In genomic region chr12:94815450-94815849, GRCh38 we compare ENCODE assay signal across 23 cellular contexts.
"Had no signal": no experiment of that assay in that cellular context is flagged by ENCODE, and none has a peak within 500 bp of the region (broad histone marks: within the 10 kb centered on the region; RNA-seq: fewer than 3 reads in every experiment).

No MANE protein-coding gene starts in this region.

- H3K27ac ChIP-seq: body of pancreas, cardiac muscle cell, heart right ventricle, lower lobe of right lung, tibial nerve had no signal

- H3K4me3 Mint-ChIP-seq: activated CD4-positive, alpha-beta memory T cell treated with anti-CD3 and anti-CD28 coated beads for 36 hours; activated naive CD8-positive, alpha-beta T cell treated with anti-CD3 and anti-CD28 coated beads for 36 hours; endodermal cell; T-helper 1 cell treated with Interleukin-12 subunit alpha and Interleukin-12 subunit beta and Interleukin-4 antibody, amounts not matched to agents 30 μg/mL and 1 μg/mL, for 36 hours had no signal

- H3K27me3 ChIP-seq: body of pancreas, cardiac muscle cell, heart right ventricle, spleen, tibial nerve had no signal

- H3K27ac Mint-ChIP-seq: activated CD4-positive, alpha-beta memory T cell treated with anti-CD3 and anti-CD28 coated beads for 36 hours; activated naive CD8-positive, alpha-beta T cell treated with anti-CD3 and anti-CD28 coated beads for 36 hours; endodermal cell; naive thymus-derived CD8-positive, alpha-beta T cell; progenitor cell of endocrine pancreas; T-helper 1 cell treated with Interleukin-12 subunit alpha and Interleukin-12 subunit beta and Interleukin-4 antibody, amounts not matched to agents 30 μg/mL and 1 μg/mL, for 36 hours had no signal

- H3K4me1 ChIP-seq: body of pancreas, lower lobe of right lung, tibial nerve had no signal

- H3K27me3 Mint-ChIP-seq: progenitor cell of endocrine pancreas had no signal

- H3K4me3 ChIP-seq: body of pancreas, cardiac muscle cell, heart right ventricle, lower lobe of right lung, tibial nerve had no signal

- H3K36me3 ChIP-seq: cardiac muscle cell, heart right ventricle, lower lobe of right lung, tibial nerve had no signal

- DNase-seq: activated CD4-positive, alpha-beta memory T cell treated with anti-CD3 and anti-CD28 coated beads for 36 hours; activated CD4-positive, alpha-beta T cell treated with anti-CD3 and anti-CD28 coated beads for 4 hours; activated CD4-positive, CD25-positive, alpha-beta regulatory T cell; activated naive CD4-positive, alpha-beta T cell treated with Interleukin-2 at 50 U/mL for 16 hours; activated naive CD8-positive, alpha-beta T cell treated with anti-CD3 and anti-CD28 coated beads for 36 hours; activated T-cell treated with anti-CD3 and anti-CD28 coated beads, Interleukin-2, amount 50 U/mL, for 48 hours; body of pancreas; cortex of kidney; foreskin fibroblast; heart right ventricle; kidney; lower lobe of right lung; naive thymus-derived CD8-positive, alpha-beta T cell; retina; spleen; stimulated activated CD4-positive, alpha-beta T cell treated with anti-CD3 and anti-CD28 coated beads, Interleukin-4, amount 100 ng/mL, for 1 hour; stimulated activated naive CD8-positive, alpha-beta T cell treated with anti-CD3 and anti-CD28 coated beads, Interleukin-15, Interleukin-2, amounts not matched to agents 100 U/mL and 50 U/mL, for 24 hours; T1000 had no signal

- H3K4me1 Mint-ChIP-seq: activated naive CD8-positive, alpha-beta T cell treated with anti-CD3 and anti-CD28 coated beads for 36 hours; endodermal cell had no signal

- H3K36me3 Mint-ChIP-seq: activated CD4-positive, alpha-beta memory T cell treated with anti-CD3 and anti-CD28 coated beads for 36 hours had no signal

- FAIRE-seq: kidney had no signal

- ATAC-seq: body of pancreas; heart right ventricle; lower lobe of right lung; naive thymus-derived CD8-positive, alpha-beta T cell; stimulated activated naive CD8-positive, alpha-beta T cell treated with anti-CD3 and anti-CD28 coated beads, Interleukin-15, Interleukin-2, amounts not matched to agents 100 U/mL and 50 U/mL, for 24 hours had no signal
